In genomic region chr10:61750943-61751471, GRCh38 we compare ENCODE assay signal across 1 cellular context.
TF ChIP-seq lines count a peak whose summit lies in the region.

No MANE protein-coding gene starts in this region.

TF ChIP-seq in K562, 482 proteins besides CTCF, POLR2A, EP300 and RAD21 (continued from another document and continues in another):
- TF ChIP-seq ZBTB40 (IDR thresholded peaks at IDR 0.05) (peak; percentile 74), ZBTB40 (CRISPR knock-in tag; IDR thresholded peaks at IDR 0.05) (no peak), ZNF133 (CRISPR knock-in tag; IDR thresholded peaks at IDR 0.05) (no peak), PRDM10 (IDR thresholded peaks at IDR 0.05; ENCODE audit: partially characterized antibody) (no peak), HNRNPLL (IDR thresholded peaks at IDR 0.05; ENCODE audit: low read depth, low read length, poor library complexity, severe bottlenecking) (no peak), SRSF3 (IDR thresholded peaks at IDR 0.05; ENCODE audit: insufficient read depth, low read length) (no peak), NKRF (IDR thresholded peaks at IDR 0.05; ENCODE audit: borderline replicate concordance) (no peak), CXXC5 (CRISPR knock-in tag; IDR thresholded peaks at IDR 0.05) (peak; percentile 50), RBM22 (IDR thresholded peaks at IDR 0.05; ENCODE audit: low read depth, low read length, poor library complexity, severe bottlenecking) (no peak), ZNF445 (CRISPR knock-in tag; IDR thresholded peaks at IDR 0.05; ENCODE audit: low read depth) (no peak), ZBTB9 (CRISPR knock-in tag; IDR thresholded peaks at IDR 0.05) (no peak), KHSRP (IDR thresholded peaks at IDR 0.05) (no peak), HCFC1 (IDR thresholded peaks at IDR 0.05; ENCODE audit: low read depth, low read length) (no peak), TRIM25 (IDR thresholded peaks at IDR 0.05; ENCODE audit: borderline replicate concordance) (no peak), ADNP (tag; IDR thresholded peaks at IDR 0.05) (no peak), HDAC8 (tag; IDR thresholded peaks at IDR 0.05) (no peak), ZNF778 (CRISPR knock-in tag; IDR thresholded peaks at IDR 0.05) (no peak), TCF7 (IDR thresholded peaks at IDR 0.05; ENCODE audit: borderline replicate concordance) (no peak), ARNT (IDR thresholded peaks at IDR 0.05) (no peak), CBX1 (IDR thresholded peaks at IDR 0.05; ENCODE audit: low read depth) (no peak; the same call in 1 of the 2 replicates), ZFX (CRISPR knock-in tag; IDR thresholded peaks at IDR 0.05) (no peak), NR1H2 (CRISPR knock-in tag; IDR thresholded peaks at IDR 0.05) (no peak), EZH2 (IDR thresholded peaks at IDR 0.05; ENCODE audit: borderline replicate concordance, low read depth, low read length) (no peak), HMBOX1 (IDR thresholded peaks at IDR 0.05) (no peak), ERF (CRISPR knock-in tag; IDR thresholded peaks at IDR 0.05) (no peak), TCF3 (CRISPR knock-in tag; IDR thresholded peaks at IDR 0.05) (0 out of 2 replicates have a peak, but pooled peaks have one; percentile 19)
